ENCODE assay signal across 24 cellular contexts in the genomic region with DNA sequence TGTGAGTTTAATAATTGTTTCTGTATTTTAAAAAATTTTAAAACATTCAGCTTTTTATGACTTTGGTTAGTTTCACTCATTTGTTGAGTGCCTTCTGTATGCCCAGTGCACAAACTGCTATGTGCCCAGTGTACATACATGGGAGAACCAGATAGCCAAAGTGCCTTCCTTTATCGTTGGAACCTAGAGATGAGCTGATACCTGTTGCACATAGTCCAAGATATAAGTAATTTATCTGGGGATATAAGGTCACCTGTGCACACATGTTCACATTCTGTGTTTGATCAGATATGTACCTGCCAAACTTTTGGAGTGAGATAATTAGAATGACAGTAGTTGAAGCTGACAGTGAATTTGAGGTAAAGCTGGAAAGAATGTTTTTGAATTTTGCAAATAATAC. TPM values are rescaled to one million over a fixed set of nuclear protein-coding genes. Genes with fewer than 3 reads are reported as not detected.
DNase-seq lines count a peak whose midpoint lies in the region; ATAC-seq, FAIRE-seq and TF ChIP-seq lines count a peak whose summit lies in the region.
"Had no signal": no experiment of that assay in that cellular context is flagged by ENCODE, and none has a peak within 500 bp of the region (broad histone marks: within the 10 kb centered on the region; RNA-seq: fewer than 3 reads in every experiment).

No MANE protein-coding gene starts in this region.

- POLR2A ChIA-PET in HepG2 (lab: Yijun Ruan, JAX), result no interaction called here
- POLR2A ChIA-PET in activated CD4-positive, alpha-beta memory T cell treated with anti-CD3 and anti-CD28 coated beads for 36 hours (lab: Charles Lee), result no interaction called here

- H2AFZ ChIP-seq in HepG2 (ENCODE audit: low read length), result no peak overlapping the region

- H3K9me3 ChIP-seq in HepG2 (ENCODE audit: low read length) (no peaks in the 10 kb centered on the region), right lobe of liver (no peaks in the 10 kb centered on the region)
- H3K9me3 ChIP-seq: BE2C, BLaER1, Caco-2 had no signal

- H3K4me3 ChIP-seq in HepG2 (replicated peaks in 1 of 3; ENCODE audit: insufficient read depth in 1 of 3, low read depth in 2 of 3, low read length in 3 of 3) (no peak overlapping the region), right lobe of liver (no peak overlapping the region), LNCaP clone FGC (ENCODE audit: low read depth, low read length) (no peak overlapping the region), dorsolateral prefrontal cortex (no peak overlapping the region)
- H3K4me3 ChIP-seq: BLaER1 had no signal

- H3K27ac ChIP-seq in HepG2 (ENCODE audit: extremely low read length, insufficient read depth, low read length) (no peak overlapping the region), right lobe of liver (no peak overlapping the region), dorsolateral prefrontal cortex (no peak overlapping the region)
- H3K27ac ChIP-seq: BLaER1 had no signal

- H3K4me1 ChIP-seq in HepG2 (ENCODE audit: insufficient read depth, low read length) (no peaks in the 10 kb centered on the region), right lobe of liver (no peaks in the 10 kb centered on the region)
- H3K4me1 ChIP-seq: BE2C, Caco-2 had no signal

- WGBS in HepG2 (ENCODE audit: low lambda C conversion rate), result 79% methylated on average over 1 of the region's 1 CpG
- 70% methylated on average over 1 of the region's 1 CpG for WGBS in right lobe of liver (ENCODE audit: insufficient coverage, low coverage, low lambda C conversion rate, missing lambda C conversion rate)

- no TSS peak for BruUV-seq in HepG2 (replicated peaks; lab: Mats Ljungman, UMichigan)

- TF ChIP-seq POLR2A in HepG2 (IDR thresholded peaks at IDR 0.05; ENCODE audit: insufficient read depth in 1 of 2, low read depth in 2 of 2, low read length in 2 of 2), result no peak
- no peak for TF ChIP-seq POLR2A in right lobe of liver (IDR thresholded peaks at IDR 0.05)
- TF ChIP-seq POLR2A in H54 (IDR thresholded peaks at IDR 0.05; ENCODE audit: low read depth, low read length), result no peak

- peak; percentile 43 for ATAC-seq in HepG2
- ATAC-seq in right lobe of liver, result no peak

- H3K4me3 Mint-ChIP-seq in activated CD4-positive, alpha-beta memory T cell treated with anti-CD3 and anti-CD28 coated beads for 36 hours, result no peak overlapping the region
- H3K4me3 Mint-ChIP-seq: CD14-positive monocyte; CD4-positive, alpha-beta memory T cell; CD4-positive, CD25-positive, alpha-beta regulatory T cell had no signal

- no peak overlapping the region for H3K9ac ChIP-seq in HepG2 (ENCODE audit: insufficient read depth, low read depth, low read length)
- H3K9ac ChIP-seq: BLaER1 had no signal

- no peaks in the 10 kb centered on the region for H3K36me3 ChIP-seq in HepG2 (replicated peaks in 1 of 2; ENCODE audit: control insufficient read depth in 1 of 2, insufficient read depth in 2 of 2, low read length in 2 of 2)
- peaks cover 0 to 4% (median 0%) of the 10 kb centered on the region in 4 donors for H3K36me3 ChIP-seq in right lobe of liver
- H3K36me3 ChIP-seq: BE2C had no signal

- H3K27me3 Mint-ChIP-seq in activated CD4-positive, alpha-beta memory T cell treated with anti-CD3 and anti-CD28 coated beads for 36 hours, result no peaks in the 10 kb centered on the region
- H3K27me3 Mint-ChIP-seq: CD4-positive, alpha-beta memory T cell; CD4-positive, CD25-positive, alpha-beta regulatory T cell had no signal

- no peak for DNase-seq in HepG2 (ENCODE audit: low spot score)
- no peak for DNase-seq in right lobe of liver
- DNase-seq in H54 (ENCODE audit: insufficient read length, low spot score), result no peak
- DNase-seq in LNCaP clone FGC (ENCODE audit: low read depth), result peak; percentile 56
- no peak for DNase-seq in dorsolateral prefrontal cortex
- DNase-seq in activated CD4-positive, alpha-beta memory T cell treated with anti-CD3 and anti-CD28 coated beads for 36 hours, result no peak
- no peak for DNase-seq in glomerular visceral epithelial cell (ENCODE audit: extremely low spot score)
- DNase-seq: 8988T; ACHN; BE2C; C1 segment of cervical spinal cord; Caco-2; Calu3; CD4-positive, alpha-beta memory T cell; CD4-positive, CD25-positive, alpha-beta regulatory T cell; DMS79 treated with DMSO at 0.1 percent for 48 hours; GF-D8 had no signal

- TF ChIP-seq CTCF in HepG2 (CRISPR knock-in tag; IDR thresholded peaks at IDR 0.05), result no peak
- no peak for TF ChIP-seq CTCF in right lobe of liver (IDR thresholded peaks at IDR 0.05)
- no peak for TF ChIP-seq CTCF in LNCaP clone FGC (IDR thresholded peaks at IDR 0.05; ENCODE audit: control insufficient read depth, extremely low read depth, insufficient read depth)
- TF ChIP-seq CTCF in dorsolateral prefrontal cortex (IDR thresholded peaks at IDR 0.05 in 54 of 56, conservative IDR thresholded peaks at IDR 0.05 in 2 of 56; ENCODE audit: low read depth in 1 of 56, partially characterized antibody in 56 of 56), result no peak

- no peaks in the 10 kb centered on the region for H3K27me3 ChIP-seq in HepG2 (ENCODE audit: control insufficient read depth in 1 of 2, insufficient read depth in 2 of 2, low read length in 2 of 2)
- H3K27me3 ChIP-seq in right lobe of liver, result no peaks in the 10 kb centered on the region
- H3K27me3 ChIP-seq in dorsolateral prefrontal cortex, result no peaks in the 10 kb centered on the region
- H3K27me3 ChIP-seq: BE2C, BLaER1 had no signal

- no peak for TF ChIP-seq EP300 in HepG2 (IDR thresholded peaks at IDR 0.05; ENCODE audit: low read depth in 2 of 2, low read length in 2 of 2)
- no peak for TF ChIP-seq EP300 in HepG2 (CRISPR knock-in tag; IDR thresholded peaks at IDR 0.05; ENCODE audit: borderline replicate concordance)

- intact Hi-C loops in HepG2 (cut with micrococcal nuclease; ENCODE audit: unreplicated experiment) (no loop called here), right lobe of liver (cut with DNase I) (no loop called here), dorsolateral prefrontal cortex (cut with DNase I) (loop anchor here in 1 of 2 donors (5.0 kb wide), 1 partner anchor 45 kb away; the partner anchor contains the start of gene TBC1D15)
- intact Hi-C loops in activated CD4-positive, alpha-beta memory T cell treated with anti-CD3 and anti-CD28 coated beads for 36 hours (cut with micrococcal nuclease), result no loop called here

- no peak for TF ChIP-seq RAD21 in HepG2 (CRISPR knock-in tag; IDR thresholded peaks at IDR 0.05)

- CTCF ChIA-PET in HepG2 (lab: Yijun Ruan, JAX; ENCODE audit: low intra/inter-chr PET ratio, low total read pairs), result interaction anchor here (1.1 kb wide), 1 partner anchor 10 kb away, joined by 3 read pairs; no protein-coding TSS in a partner anchor
- CTCF ChIA-PET in activated CD4-positive, alpha-beta memory T cell treated with anti-CD3 and anti-CD28 coated beads for 36 hours (lab: Charles Lee), result interaction anchor here (0.6 to 2.7 kb wide), 3 partner anchors 12 to 16 kb away, joined by 3 to 15 read pairs (median 3); no protein-coding TSS in a partner anchor

- no peaks in the 10 kb centered on the region for H3K9me3 Mint-ChIP-seq in activated CD4-positive, alpha-beta memory T cell treated with anti-CD3 and anti-CD28 coated beads for 36 hours
- H3K9me3 Mint-ChIP-seq: CD14-positive monocyte; CD4-positive, alpha-beta memory T cell; CD4-positive, CD25-positive, alpha-beta regulatory T cell had no signal

- H3K79me2 ChIP-seq in HepG2 (ENCODE audit: insufficient read depth, low read length), result no peaks in the 10 kb centered on the region

- FAIRE-seq in HepG2 (lab: Jason Lieb, UNC) (no peak), H54 (lab: Jason Lieb, UNC) (peak; percentile 61)
- FAIRE-seq: A204.1, D721Med, G401.6, GM12891, GM19239 had no signal

- in situ Hi-C loops in HepG2 (cut with HindIII; ENCODE audit: extremely low pct_ligation_motif_present, low pct_unique_long_range_greater_than_20kb), result no loop called here

- no peak overlapping the region for H3K4me2 ChIP-seq in HepG2 (ENCODE audit: low read depth, low read length)
- H3K4me2 ChIP-seq: BLaER1 had no signal

- no peaks in the 10 kb centered on the region for H3K4me1 Mint-ChIP-seq in activated CD4-positive, alpha-beta memory T cell treated with anti-CD3 and anti-CD28 coated beads for 36 hours (ENCODE audit: low read depth)

- no peak overlapping the region for H3K27ac Mint-ChIP-seq in activated CD4-positive, alpha-beta memory T cell treated with anti-CD3 and anti-CD28 coated beads for 36 hours
- H3K27ac Mint-ChIP-seq: CD14-positive monocyte had no signal

- no peaks in the 10 kb centered on the region for H4K20me1 ChIP-seq in HepG2 (ENCODE audit: insufficient read depth, low read length)
- H4K20me1 ChIP-seq: BLaER1 had no signal

- peaks cover 4% of the 10 kb centered on the region for H3K36me3 Mint-ChIP-seq in activated CD4-positive, alpha-beta memory T cell treated with anti-CD3 and anti-CD28 coated beads for 36 hours
- H3K36me3 Mint-ChIP-seq: CD4-positive, CD25-positive, alpha-beta regulatory T cell had no signal

RNA-seq across cellular contexts. Expression of gene RAB21, which starts 37.9 kb away (rescaled TPM):
- total RNA-seq in HepG2 (2016; rRNA removed; fragmentation: Illumina TruSeq; extraction: Trizol), result 50.9 and 61.4 TPM in 2 replicates
- total RNA-seq in HepG2 (2016; cell fraction: cytosol; rRNA removed; fragmentation: Illumina TruSeq; extraction: Trizol; ENCODE audit: low read depth), result 5.0 and 6.4 TPM in 2 replicates
- 48.1 and 51.5 TPM in 2 replicates for total RNA-seq in HepG2 (2016; cell fraction: insoluble cytoplasmic fraction; rRNA removed; fragmentation: Illumina TruSeq; extraction: Trizol)
- total RNA-seq in HepG2 (2016; cell fraction: membrane; rRNA removed; fragmentation: Illumina TruSeq; extraction: Trizol), result 24.0 and 24.1 TPM in 2 replicates
- total RNA-seq in HepG2 (2016; cell fraction: nucleus; rRNA removed; fragmentation: Illumina TruSeq; extraction: Trizol), result 27.0 and 31.0 TPM in 2 replicates
- 4.4 and 7.1 TPM in 2 replicates for polyA plus RNA-seq in HepG2 (2011; rRNA removed)
- polyA plus RNA-seq in HepG2 (2011; cell fraction: cytosol; rRNA removed), result 1.4 and 3.0 TPM in 2 replicates
- 1.9 and 2.6 TPM in 2 replicates for polyA plus RNA-seq in HepG2 (2011; cell fraction: nucleus; rRNA removed)
- polyA plus RNA-seq in HepG2 (2012), result 28.2 and 34.0 TPM in 2 replicates
- polyA plus RNA-seq in HepG2 (2016; cell fraction: cytosol; fragmentation: Illumina TruSeq; extraction: Trizol; ENCODE audit: low read depth), result 2.3 and 3.9 TPM in 2 replicates
- 45.7 and 53.5 TPM in 2 replicates for polyA plus RNA-seq in HepG2 (2016; cell fraction: insoluble cytoplasmic fraction; fragmentation: Illumina TruSeq; extraction: Trizol; ENCODE audit: low read depth)
- 10.3 and 12.3 TPM in 2 replicates for polyA plus RNA-seq in HepG2 (2016; cell fraction: membrane; fragmentation: Illumina TruSeq; extraction: Trizol; ENCODE audit: low read depth)
- 27.4 and 31.2 TPM in 2 replicates for polyA plus RNA-seq in HepG2 (2016; cell fraction: nucleus; fragmentation: Illumina TruSeq; extraction: Trizol; ENCODE audit: insufficient read depth, low read depth)
- 1.8 and 6.6 TPM in 2 replicates for polyA minus RNA-seq in HepG2 (2011; rRNA and poly(A)+ RNA removed; ENCODE audit: low replicate concordance)
- polyA minus RNA-seq in HepG2 (2011; cell fraction: cytosol; rRNA and poly(A)+ RNA removed), result 7.7 and 16.0 TPM in 2 replicates
- polyA minus RNA-seq in HepG2 (2011; cell fraction: nucleus; rRNA and poly(A)+ RNA removed), result 9.7 and 15.2 TPM in 2 replicates
- total RNA-seq in right lobe of liver, result 10 to 100 TPM; 23.0 to 45.2 (median 31.3) TPM
- total RNA-seq in dorsolateral prefrontal cortex, result 100 to 1,000 TPM in 4 of 120 experiments, 10 to 100 TPM in 116; 57.7 to 116 (median 79.5) TPM
- 10 to 100 TPM; 72.7 to 76.8 TPM for total RNA-seq in activated CD4-positive, alpha-beta memory T cell treated with anti-CD3 and anti-CD28 coated beads for 36 hours

RNA-seq across cellular contexts. Expression of gene TBC1D15, which starts 47.0 kb away (rescaled TPM):
- total RNA-seq in HepG2 (2016; rRNA removed; fragmentation: Illumina TruSeq; extraction: Trizol) (8.4 and 18.4 TPM in 2 replicates), right lobe of liver (10 to 100 TPM; 15.6 to 36.5 (median 25.5) TPM), dorsolateral prefrontal cortex (10 to 100 TPM; 40.1 to 78.8 (median 58.1) TPM)
- 1.0 and 2.1 TPM in 2 replicates for total RNA-seq in HepG2 (2016; cell fraction: cytosol; rRNA removed; fragmentation: Illumina TruSeq; extraction: Trizol; ENCODE audit: low read depth)
- total RNA-seq in HepG2 (2016; cell fraction: insoluble cytoplasmic fraction; rRNA removed; fragmentation: Illumina TruSeq; extraction: Trizol), result 8.5 and 18.6 TPM in 2 replicates
- 3.0 and 4.5 TPM in 2 replicates for total RNA-seq in HepG2 (2016; cell fraction: membrane; rRNA removed; fragmentation: Illumina TruSeq; extraction: Trizol)
- 13.9 and 17.3 TPM in 2 replicates for total RNA-seq in HepG2 (2016; cell fraction: nucleus; rRNA removed; fragmentation: Illumina TruSeq; extraction: Trizol)
- polyA plus RNA-seq in HepG2 (2011; rRNA removed), result 11.6 and 12.9 TPM in 2 replicates
- polyA plus RNA-seq in HepG2 (2011; cell fraction: cytosol; rRNA removed), result 3.7 and 6.6 TPM in 2 replicates
- 8.5 and 9.7 TPM in 2 replicates for polyA plus RNA-seq in HepG2 (2011; cell fraction: nucleus; rRNA removed)
- 16.6 and 17.5 TPM in 2 replicates for polyA plus RNA-seq in HepG2 (2012)
- polyA plus RNA-seq in HepG2 (2016; cell fraction: cytosol; fragmentation: Illumina TruSeq; extraction: Trizol; ENCODE audit: low read depth), result 0.83 and 1.4 TPM in 2 replicates
- 24.7 and 27.2 TPM in 2 replicates for polyA plus RNA-seq in HepG2 (2016; cell fraction: insoluble cytoplasmic fraction; fragmentation: Illumina TruSeq; extraction: Trizol; ENCODE audit: low read depth)
- 2.9 and 3.6 TPM in 2 replicates for polyA plus RNA-seq in HepG2 (2016; cell fraction: membrane; fragmentation: Illumina TruSeq; extraction: Trizol; ENCODE audit: low read depth)
- polyA plus RNA-seq in HepG2 (2016; cell fraction: nucleus; fragmentation: Illumina TruSeq; extraction: Trizol; ENCODE audit: insufficient read depth, low read depth), result 22.1 and 24.4 TPM in 2 replicates
- 5.9 and 22.5 TPM in 2 replicates for polyA minus RNA-seq in HepG2 (2011; rRNA and poly(A)+ RNA removed; ENCODE audit: low replicate concordance)
- 7.8 and 11.3 TPM in 2 replicates for polyA minus RNA-seq in HepG2 (2011; cell fraction: cytosol; rRNA and poly(A)+ RNA removed)
- 43.0 and 56.3 TPM in 2 replicates for polyA minus RNA-seq in HepG2 (2011; cell fraction: nucleus; rRNA and poly(A)+ RNA removed)
- total RNA-seq in activated CD4-positive, alpha-beta memory T cell treated with anti-CD3 and anti-CD28 coated beads for 36 hours, result 10 to 100 TPM; 54.9 to 57.6 TPM
